Comparison of ENCODE assay signal across 1 cellular context in the genomic region with DNA sequence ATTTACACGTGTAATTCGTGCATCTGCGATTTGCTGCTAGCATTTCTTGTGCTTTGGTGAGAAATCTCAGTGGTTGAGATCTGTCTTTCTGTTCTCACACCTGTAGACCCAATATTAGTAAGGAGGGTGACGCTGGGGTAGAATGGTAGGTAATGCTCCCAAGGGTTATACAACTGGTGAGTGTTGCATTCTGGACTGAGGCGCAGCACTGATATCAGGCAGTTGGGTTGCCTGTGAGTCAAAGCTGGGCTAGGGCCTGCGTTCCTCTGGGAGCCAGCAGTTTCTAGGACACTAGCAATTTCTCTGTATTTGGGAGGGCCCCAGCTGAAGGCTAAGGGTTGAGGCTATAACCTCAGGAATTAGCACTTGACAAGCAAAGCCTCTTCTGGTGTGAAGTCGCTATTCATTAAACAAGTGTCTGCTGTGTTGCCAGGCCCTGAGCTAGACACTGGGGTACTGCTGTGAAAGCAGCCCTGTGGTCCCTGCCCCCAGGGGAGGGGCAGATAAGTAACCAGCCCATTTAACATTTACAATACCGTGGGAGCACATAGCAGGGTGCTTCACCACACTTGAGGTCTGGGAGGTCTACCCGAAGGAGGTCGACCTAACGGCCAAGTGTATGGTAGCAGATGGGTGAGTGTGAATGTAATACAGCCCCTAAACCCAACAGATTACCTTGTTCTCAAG.
TF ChIP-seq lines count a peak whose summit lies in the region.

No MANE protein-coding gene starts in this region.

TF ChIP-seq in SK-N-SH, 30 proteins besides CTCF, POLR2A, EP300 and RAD21 (continued from another document):
- TF ChIP-seq, protein P1, sequence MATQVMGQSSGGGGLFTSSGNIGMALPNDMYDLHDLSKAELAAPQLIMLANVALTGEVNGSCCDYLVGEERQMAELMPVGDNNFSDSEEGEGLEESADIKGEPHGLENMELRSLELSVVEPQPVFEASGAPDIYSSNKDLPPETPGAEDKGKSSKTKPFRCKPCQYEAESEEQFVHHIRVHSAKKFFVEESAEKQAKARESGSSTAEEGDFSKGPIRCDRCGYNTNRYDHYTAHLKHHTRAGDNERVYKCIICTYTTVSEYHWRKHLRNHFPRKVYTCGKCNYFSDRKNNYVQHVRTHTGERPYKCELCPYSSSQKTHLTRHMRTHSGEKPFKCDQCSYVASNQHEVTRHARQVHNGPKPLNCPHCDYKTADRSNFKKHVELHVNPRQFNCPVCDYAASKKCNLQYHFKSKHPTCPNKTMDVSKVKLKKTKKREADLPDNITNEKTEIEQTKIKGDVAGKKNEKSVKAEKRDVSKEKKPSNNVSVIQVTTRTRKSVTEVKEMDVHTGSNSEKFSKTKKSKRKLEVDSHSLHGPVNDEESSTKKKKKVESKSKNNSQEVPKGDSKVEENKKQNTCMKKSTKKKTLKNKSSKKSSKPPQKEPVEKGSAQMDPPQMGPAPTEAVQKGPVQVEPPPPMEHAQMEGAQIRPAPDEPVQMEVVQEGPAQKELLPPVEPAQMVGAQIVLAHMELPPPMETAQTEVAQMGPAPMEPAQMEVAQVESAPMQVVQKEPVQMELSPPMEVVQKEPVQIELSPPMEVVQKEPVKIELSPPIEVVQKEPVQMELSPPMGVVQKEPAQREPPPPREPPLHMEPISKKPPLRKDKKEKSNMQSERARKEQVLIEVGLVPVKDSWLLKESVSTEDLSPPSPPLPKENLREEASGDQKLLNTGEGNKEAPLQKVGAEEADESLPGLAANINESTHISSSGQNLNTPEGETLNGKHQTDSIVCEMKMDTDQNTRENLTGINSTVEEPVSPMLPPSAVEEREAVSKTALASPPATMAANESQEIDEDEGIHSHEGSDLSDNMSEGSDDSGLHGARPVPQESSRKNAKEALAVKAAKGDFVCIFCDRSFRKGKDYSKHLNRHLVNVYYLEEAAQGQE (IDR thresholded peaks at IDR 0.05; ENCODE audit: low read depth, low read length) = no peak
- no peak for TF ChIP-seq MXI1 (IDR thresholded peaks at IDR 0.05; ENCODE audit: low read depth, low read length)
- no peak for TF ChIP-seq YY1 (IDR thresholded peaks at IDR 0.05; ENCODE audit: low read depth)
- TF ChIP-seq PBX3 (IDR thresholded peaks at IDR 0.05) = no peak
- TF ChIP-seq FOXJ3 (CRISPR knock-in tag; IDR thresholded peaks at IDR 0.05) = no peak
- TF ChIP-seq NRF1 (IDR thresholded peaks at IDR 0.05; ENCODE audit: low read depth, low read length) = no peak
